In genomic region chr9:114289571-114290481, GRCh38 we compare ENCODE assay signal across 17 cellular contexts. TPM values are rescaled to one million over a fixed set of nuclear protein-coding genes. Genes with fewer than 3 reads are reported as not detected.
DNase-seq lines count a peak whose midpoint lies in the region; ATAC-seq, FAIRE-seq and TF ChIP-seq lines count a peak whose summit lies in the region.
"Had no signal": no experiment of that assay in that cellular context is flagged by ENCODE, and none has a peak within 500 bp of the region (broad histone marks: within the 10 kb centered on the region; RNA-seq: fewer than 3 reads in every experiment).

No MANE protein-coding gene starts in this region.

- dilution Hi-C loops in keratinocyte (cut with MboI; ENCODE audit: extremely low pct_ligation_motif_present, low sequenced_read_pairs), result no loop called here

- H3K9me3 ChIP-seq in RWPE2 (ENCODE audit: severe bottlenecking), result peaks cover under 1% of the 10 kb centered on the region
- H3K9me3 ChIP-seq in keratinocyte (ENCODE audit: control insufficient read depth, low read depth, low read length), result no peaks in the 10 kb centered on the region

- H3K79me2 ChIP-seq in keratinocyte (ENCODE audit: control insufficient read depth, insufficient read depth, low read length), result no peaks in the 10 kb centered on the region

- no peak overlapping the region for H3K27ac ChIP-seq in RWPE2 (ENCODE audit: poor library complexity, severe bottlenecking)
- peak overlapping the region; percentile 99 for H3K27ac ChIP-seq in keratinocyte (ENCODE audit: control insufficient read depth, insufficient read depth, low read length)

- TF ChIP-seq CTCF in RWPE2 (IDR thresholded peaks at IDR 0.05; ENCODE audit: poor library complexity, severe bottlenecking) (no peak), keratinocyte (optimal IDR thresholded peaks at IDR 0.05 in 1 of 3, IDR thresholded peaks at IDR 0.05 in 1 of 3, conservative IDR thresholded peaks at IDR 0.05 in 1 of 3; ENCODE audit: extremely low read depth in 1 of 3, insufficient read depth in 2 of 3, low read length in 3 of 3) (no peak)

- H3K4me1 ChIP-seq in RWPE2 (ENCODE audit: insufficient read depth, poor library complexity, severe bottlenecking) (peaks cover 22% of the 10 kb centered on the region), keratinocyte (ENCODE audit: control insufficient read depth, extremely low read depth, insufficient read depth, low read length) (peaks cover 23% of the 10 kb centered on the region)

- H3K9me1 ChIP-seq in keratinocyte (ENCODE audit: control insufficient read depth, extremely low read depth, insufficient read depth, low read length), result no peaks in the 10 kb centered on the region

- no peaks in the 10 kb centered on the region for H4K20me1 ChIP-seq in keratinocyte (ENCODE audit: control insufficient read depth, extremely low read depth, insufficient read depth, low read length)

- no peaks in the 10 kb centered on the region for H3K36me3 Mint-ChIP-seq in activated CD8-positive, alpha-beta memory T cell treated with anti-CD3 and anti-CD28 coated beads, Interleukin-2, amount 10 ng/mL, durations not matched to agents 7 days and 5 days
- no peaks in the 10 kb centered on the region for H3K36me3 Mint-ChIP-seq in effector memory CD8-positive, alpha-beta T cell (ENCODE audit: insufficient read depth)
- H3K36me3 Mint-ChIP-seq: stimulated activated naive B cell treated with anti-CD40 and anti-IgM and Interleukin-4, amounts not matched to agents 10 μg/mL and 1 μg/mL and 100 μg/mL, for 72 hours had no signal

- no peak overlapping the region for H3K27ac Mint-ChIP-seq in activated CD8-positive, alpha-beta memory T cell treated with anti-CD3 and anti-CD28 coated beads, Interleukin-2, amount 10 ng/mL, durations not matched to agents 7 days and 5 days
- peak overlapping the region in 1 of 2 donors; percentile 78 for H3K27ac Mint-ChIP-seq in effector memory CD8-positive, alpha-beta T cell
- H3K27ac Mint-ChIP-seq: stimulated activated naive B cell treated with anti-CD40 and anti-IgM and Interleukin-4, amounts not matched to agents 10 μg/mL and 1 μg/mL and 100 μg/mL, for 72 hours had no signal

- no peak overlapping the region for H3K4me3 ChIP-seq in RWPE2 (ENCODE audit: severe bottlenecking)
- no peak overlapping the region for H3K4me3 ChIP-seq in keratinocyte (ENCODE audit: control insufficient read depth in 2 of 3, extremely low read depth in 1 of 3, insufficient read depth in 2 of 3, low read depth in 1 of 3, low read length in 3 of 3)

- FAIRE-seq in keratinocyte (lab: Jason Lieb, UNC), result no peak
- FAIRE-seq: RCC 7860, urothelium cell line had no signal

- ATAC-seq in activated CD8-positive, alpha-beta memory T cell treated with anti-CD3 and anti-CD28 coated beads, Interleukin-2, amount 10 ng/mL, durations not matched to agents 7 days and 5 days, result no peak
- ATAC-seq in RWPE2 (ENCODE audit: low read depth), result no peak
- ATAC-seq in effector memory CD8-positive, alpha-beta T cell (replicated peaks), result no peak

- no peak overlapping the region for H3K4me3 Mint-ChIP-seq in activated CD8-positive, alpha-beta memory T cell treated with anti-CD3 and anti-CD28 coated beads, Interleukin-2, amount 10 ng/mL, durations not matched to agents 7 days and 5 days
- H3K4me3 Mint-ChIP-seq in effector memory CD8-positive, alpha-beta T cell, result no peak overlapping the region
- H3K4me3 Mint-ChIP-seq: CD4-positive, alpha-beta memory T cell; stimulated activated naive B cell treated with anti-CD40 and anti-IgM and Interleukin-4, amounts not matched to agents 10 μg/mL and 1 μg/mL and 100 μg/mL, for 72 hours had no signal

- CTCF ChIA-PET in activated CD8-positive, alpha-beta memory T cell treated with anti-CD3 and anti-CD28 coated beads, Interleukin-2, amount 10 ng/mL, durations not matched to agents 7 days and 5 days (lab: Charles Lee), result interaction anchor here (1.0 to 4.8 kb wide), 11 partner anchors 8 to 211 kb away, joined by 3 to 61 read pairs (median 6); partner anchors contain the start of genes AMBP and COL27A1

- H3K27me3 ChIP-seq in RWPE2 (ENCODE audit: insufficient read depth, poor library complexity, severe bottlenecking) (no peaks in the 10 kb centered on the region), keratinocyte (ENCODE audit: control insufficient read depth, extremely low read depth, insufficient read depth, low read length) (no peaks in the 10 kb centered on the region)

- no peak overlapping the region for H2AFZ ChIP-seq in keratinocyte (ENCODE audit: control insufficient read depth, low read length)

- no peaks in the 10 kb centered on the region for H3K4me1 Mint-ChIP-seq in activated CD8-positive, alpha-beta memory T cell treated with anti-CD3 and anti-CD28 coated beads, Interleukin-2, amount 10 ng/mL, durations not matched to agents 7 days and 5 days
- peaks cover 4 to 5% of the 10 kb centered on the region in 2 donors for H3K4me1 Mint-ChIP-seq in effector memory CD8-positive, alpha-beta T cell (ENCODE audit: low read depth in 2 of 2)

- DNase-seq in activated CD8-positive, alpha-beta memory T cell treated with anti-CD3 and anti-CD28 coated beads for 24 hours, result peak; percentile 40
- DNase-seq in activated CD8-positive, alpha-beta memory T cell treated with anti-CD3 and anti-CD28 coated beads, Interleukin-2, amount 10 ng/mL, durations not matched to agents 7 days and 5 days, result no peak
- DNase-seq in RWPE2 (ENCODE audit: low spot score) (peak; percentile 32), keratinocyte (ENCODE audit: low read depth, low spot score) (no peak), Kasumi-1 (lab: John Stamatoyannopoulos, UW) (no peak), T-helper 2 cell (no peak)
- DNase-seq in stimulated activated CD8-positive, alpha-beta memory T cell treated with anti-CD3 and anti-CD28 coated beads, Interleukin-4, amount 100 ng/mL, for 48 hours, result peak; percentile 20
- DNase-seq in effector memory CD8-positive, alpha-beta T cell, result no peak
- DNase-seq: activated naive CD4-positive, alpha-beta T cell treated with Interleukin-2 at 50 U/mL for 16 hours; CD4-positive, alpha-beta memory T cell; effector CD8-positive, alpha-beta T cell; MM.1S; NCI-H2029; stimulated activated naive B cell treated with anti-CD40 and anti-IgM and Interleukin-4, amounts not matched to agents 10 μg/mL and 1 μg/mL and 100 μg/mL, for 72 hours had no signal

- H3K9me3 Mint-ChIP-seq in activated CD8-positive, alpha-beta memory T cell treated with anti-CD3 and anti-CD28 coated beads, Interleukin-2, amount 10 ng/mL, durations not matched to agents 7 days and 5 days (ENCODE audit: low read depth), result peaks cover 4% of the 10 kb centered on the region
- H3K9me3 Mint-ChIP-seq in effector memory CD8-positive, alpha-beta T cell, result peaks cover 0 to 2% of the 10 kb centered on the region in 2 donors

- peaks cover 33% of the 10 kb centered on the region for H3K36me3 ChIP-seq in RWPE2 (ENCODE audit: low read depth)
- peaks cover 16 to 33% of the 10 kb centered on the region in 2 experiments for H3K36me3 ChIP-seq in keratinocyte (ENCODE audit: control insufficient read depth in 2 of 2, extremely low read depth in 1 of 2, insufficient read depth in 2 of 2, low read length in 2 of 2)

- H3K9ac ChIP-seq in keratinocyte (ENCODE audit: control insufficient read depth, extremely low read depth, insufficient read depth, low read length), result peak overlapping the region; percentile 22

- H3K27me3 Mint-ChIP-seq in activated CD8-positive, alpha-beta memory T cell treated with anti-CD3 and anti-CD28 coated beads, Interleukin-2, amount 10 ng/mL, durations not matched to agents 7 days and 5 days, result peaks cover 11% of the 10 kb centered on the region
- peaks cover 7 to 20% of the 10 kb centered on the region in 2 donors for H3K27me3 Mint-ChIP-seq in effector memory CD8-positive, alpha-beta T cell

- no peak overlapping the region for H3K4me2 ChIP-seq in keratinocyte (ENCODE audit: control insufficient read depth, extremely low read depth, insufficient read depth, low read depth, low read length)

RNA-seq across cellular contexts. Expression of gene ORM1, which starts 33.1 kb away (rescaled TPM):
- not detected for total RNA-seq in activated CD8-positive, alpha-beta memory T cell treated with anti-CD3 and anti-CD28 coated beads, Interleukin-2, amount 10 ng/mL, durations not matched to agents 7 days and 5 days
- polyA plus RNA-seq in keratinocyte, result not detected in 3 replicates
- not detected for polyA plus RNA-seq in keratinocyte (2011; ENCODE audit: low read depth)
- not detected in 2 replicates for polyA plus RNA-seq in keratinocyte (2011; cell fraction: cytosol; rRNA removed)
- polyA plus RNA-seq in keratinocyte (2011; cell fraction: nucleus; rRNA removed), result not detected in 2 replicates
- polyA plus RNA-seq in keratinocyte (2012; ENCODE audit: low replicate concordance), result not detected in 2 replicates
- polyA minus RNA-seq in keratinocyte, result not detected in 3 replicates
- polyA minus RNA-seq in keratinocyte (2011; cell fraction: cytosol; rRNA and poly(A)+ RNA removed), result not detected
- polyA minus RNA-seq in keratinocyte (2011; cell fraction: nucleus; rRNA and poly(A)+ RNA removed), result not detected in 2 replicates
- total RNA-seq: CD4-positive, alpha-beta memory T cell; osteoblast had no signal
- polyA plus RNA-seq: CD4-positive, alpha-beta memory T cell had no signal

RNA-seq across cellular contexts. Expression of gene ORM2, which starts 39.8 kb away (rescaled TPM):
- not detected for total RNA-seq in activated CD8-positive, alpha-beta memory T cell treated with anti-CD3 and anti-CD28 coated beads, Interleukin-2, amount 10 ng/mL, durations not matched to agents 7 days and 5 days
- not detected in 3 replicates for polyA plus RNA-seq in keratinocyte
- not detected for polyA plus RNA-seq in keratinocyte (2011; ENCODE audit: low read depth)
- not detected in 2 replicates for polyA plus RNA-seq in keratinocyte (2011; cell fraction: cytosol; rRNA removed)
- not detected in 2 replicates for polyA plus RNA-seq in keratinocyte (2011; cell fraction: nucleus; rRNA removed)
- polyA plus RNA-seq in keratinocyte (2012; ENCODE audit: low replicate concordance), result not detected in 2 replicates
- polyA minus RNA-seq in keratinocyte, result not detected in 3 replicates
- not detected for polyA minus RNA-seq in keratinocyte (2011; cell fraction: cytosol; rRNA and poly(A)+ RNA removed)
- not detected in 2 replicates for polyA minus RNA-seq in keratinocyte (2011; cell fraction: nucleus; rRNA and poly(A)+ RNA removed)
- total RNA-seq: CD4-positive, alpha-beta memory T cell; osteoblast had no signal
- polyA plus RNA-seq: CD4-positive, alpha-beta memory T cell had no signal

Comparison
In these comparisons a context has a peak if more than half of its experiments do, and no peak if none do; other contexts are left out.
1. DNase-seq: peak in activated CD8-positive, alpha-beta memory T cell treated with anti-CD3 and anti-CD28 coated beads for 24 hours (single experiment), RWPE2 (single experiment) and stimulated activated CD8-positive, alpha-beta memory T cell treated with anti-CD3 and anti-CD28 coated beads, Interleukin-4, amount 100 ng/mL, for 48 hours (single experiment); none in activated CD8-positive, alpha-beta memory T cell treated with anti-CD3 and anti-CD28 coated beads, Interleukin-2, amount 10 ng/mL, durations not matched to agents 7 days and 5 days (single experiment), keratinocyte (single experiment), Kasumi-1 (0 of 2), T-helper 2 cell (0 of 5) and effector memory CD8-positive, alpha-beta T cell (0 of 3).